In the genomic region with DNA sequence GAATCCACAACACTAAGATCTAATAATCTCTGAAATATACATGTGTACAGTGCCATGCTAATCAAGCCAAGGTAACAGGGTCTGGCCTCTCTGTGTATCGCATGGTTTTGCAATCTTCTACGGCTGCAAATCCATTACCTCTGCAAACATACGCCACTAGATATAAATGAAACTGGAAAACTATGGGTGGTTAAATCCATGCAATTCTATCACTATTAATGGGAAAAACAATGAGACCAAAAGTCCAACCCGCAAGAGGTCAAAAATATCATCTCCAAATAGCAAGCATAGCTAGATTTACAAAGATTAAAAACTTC, we compare ENCODE assay signal across 21 cellular contexts. TPM values are rescaled to one million over a fixed set of nuclear protein-coding genes. Genes with fewer than 3 reads are reported as not detected.
DNase-seq lines count a peak whose midpoint lies in the region; ATAC-seq and TF ChIP-seq lines count a peak whose summit lies in the region.
"Had no signal": no experiment of that assay in that cellular context is flagged by ENCODE, and none has a peak within 500 bp of the region (broad histone marks: within the 10 kb centered on the region; RNA-seq: fewer than 3 reads in every experiment).

No MANE protein-coding gene starts in this region.

- H3K4me1 ChIP-seq in PC-3 (ENCODE audit: insufficient read depth, low read length) (peaks cover 20% of the 10 kb centered on the region), fibroblast of lung (ENCODE audit: control insufficient read depth, extremely low read depth, insufficient read depth, low read length) (peaks cover 9% of the 10 kb centered on the region), osteoblast (ENCODE audit: insufficient read depth, low read length) (peaks cover 11% of the 10 kb centered on the region)
- H3K4me1 ChIP-seq: Peyer's patch, spleen, upper lobe of right lung had no signal

- DNase-seq in HFFc6 (no peak), PC-3 (no peak), fibroblast of lung (ENCODE audit: low read depth in 2 of 2) (no peak), osteoblast (ENCODE audit: insufficient read length, low spot score, missing footprints) (no peak)
- no peak for DNase-seq in stimulated activated CD4-positive, alpha-beta T cell treated with anti-CD3 and anti-CD28 coated beads, Interleukin-1b, Interleukin-23, amount 100 ng/mL, for 48 hours
- DNase-seq: activated B cell treated with CpG ODN at 0.5 μM for 24 hours; activated naive CD4-positive, alpha-beta T cell treated with Interleukin-2 at 50 U/mL for 16 hours; activated T-cell treated with anti-CD3 and anti-CD28 coated beads, Interleukin-2, amount 50 U/mL, for 24 hours; CD8-positive, alpha-beta T cell; cerebellar nuclear complex; DMS79 treated with DMSO at 0.1 percent for 48 hours; effector CD8-positive, alpha-beta T cell; left cardiac atrium; midbrain; Peyer's patch; spleen; upper lobe of right lung had no signal

- peak overlapping the region; percentile 23; the same call in 1 of the 2 replicates for H3K9ac ChIP-seq in PC-3 (ENCODE audit: low read length)
- H3K9ac ChIP-seq in fibroblast of lung (ENCODE audit: insufficient read depth, low read length): no peak overlapping the region

- peak overlapping the region; percentile 70; the same call in 1 of the 2 replicates for H3K4me3 Mint-ChIP-seq in HFFc6
- H3K4me3 Mint-ChIP-seq: activated B cell treated with CpG ODN at 0.5 μM for 24 hours; activated T-cell treated with anti-CD3 and anti-CD28 coated beads, Interleukin-2, amount 50 U/mL, for 24 hours; CD8-positive, alpha-beta T cell; neural crest cell had no signal

- intact Hi-C loops in PC-3 (cut with micrococcal nuclease): no loop called here

- no peaks in the 10 kb centered on the region for H3K27me3 ChIP-seq in PC-3 (ENCODE audit: low read length)
- H3K27me3 ChIP-seq in fibroblast of lung (ENCODE audit: control insufficient read depth, insufficient read depth, low read length): no peaks in the 10 kb centered on the region
- H3K27me3 ChIP-seq in osteoblast (ENCODE audit: insufficient read depth, low read length): no peaks in the 10 kb centered on the region
- H3K27me3 ChIP-seq: Peyer's patch, spleen, upper lobe of right lung had no signal

- TF ChIP-seq CTCF in HFFc6 (IDR thresholded peaks at IDR 0.05) (no peak), PC-3 (conservative IDR thresholded peaks at IDR 0.05; ENCODE audit: low read depth, low read length) (no peak), fibroblast of lung (conservative IDR thresholded peaks at IDR 0.05 in 1 of 2, IDR thresholded peaks at IDR 0.05 in 1 of 2; ENCODE audit: low read depth in 1 of 2, low read length in 2 of 2) (no peak), osteoblast (IDR thresholded peaks at IDR 0.05; ENCODE audit: extremely low read depth, low read depth, low read length) (no peak)

- CTCF ChIA-PET in PC-3 (lab: Charles Lee): interaction anchor here (0.5 to 1.0 kb wide), 3 partner anchors 13 to 25 kb away, joined by 3 to 6 read pairs (median 3); partner anchors contain the start of gene SGCE

- ATAC-seq in PC-3 (no peak), GM19397 (IDR thresholded peaks at IDR 0.05; ENCODE audit: unreplicated experiment) (no peak), HG03159 (IDR thresholded peaks at IDR 0.05; ENCODE audit: unreplicated experiment) (no peak), GM19328 (IDR thresholded peaks at IDR 0.05; ENCODE audit: unreplicated experiment) (no peak)
- ATAC-seq: CD8-positive, alpha-beta T cell; upper lobe of right lung had no signal

- no peaks in the 10 kb centered on the region for H3K36me3 ChIP-seq in PC-3 (ENCODE audit: low read depth, low read length)
- no peaks in the 10 kb centered on the region for H3K36me3 ChIP-seq in fibroblast of lung (ENCODE audit: control insufficient read depth, insufficient read depth, low read length)
- no peaks in the 10 kb centered on the region for H3K36me3 ChIP-seq in osteoblast (ENCODE audit: insufficient read depth, low read length)
- H3K36me3 ChIP-seq: Peyer's patch, spleen, upper lobe of right lung had no signal

- no peaks in the 10 kb centered on the region for H3F3A ChIP-seq in PC-3 (ENCODE audit: low read length, unreplicated experiment)

- H2AFZ ChIP-seq in PC-3 (ENCODE audit: low read length) (no peak overlapping the region), fibroblast of lung (ENCODE audit: low read length) (no peak overlapping the region), osteoblast (ENCODE audit: low read length) (no peak overlapping the region)

- peaks cover 33% of the 10 kb centered on the region for H3K4me1 Mint-ChIP-seq in HFFc6 (ENCODE audit: low read depth)
- H3K4me1 Mint-ChIP-seq: activated B cell treated with CpG ODN at 0.5 μM for 24 hours had no signal

- H4K20me1 ChIP-seq in PC-3 (ENCODE audit: low read length) (no peaks in the 10 kb centered on the region), fibroblast of lung (ENCODE audit: control insufficient read depth, extremely low read depth, insufficient read depth, low read length) (no peaks in the 10 kb centered on the region), osteoblast (ENCODE audit: insufficient read depth, low read length) (peaks cover 4% of the 10 kb centered on the region)

- BruUV-seq in PC-3 (replicated peaks; lab: Mats Ljungman, UMichigan): no TSS peak

- H3K9me3 ChIP-seq in PC-3 (ENCODE audit: low read length): no peaks in the 10 kb centered on the region
- no peaks in the 10 kb centered on the region for H3K9me3 ChIP-seq in fibroblast of lung (ENCODE audit: control insufficient read depth, insufficient read depth, low read depth, low read length)
- no peaks in the 10 kb centered on the region for H3K9me3 ChIP-seq in osteoblast (ENCODE audit: low read depth, low read length)
- H3K9me3 ChIP-seq: Peyer's patch, spleen, upper lobe of right lung had no signal

- no peaks in the 10 kb centered on the region for H3K27me3 Mint-ChIP-seq in HFFc6 (ENCODE audit: insufficient read depth)

- POLR2A ChIA-PET in PC-3 (lab: Charles Lee; ENCODE audit: unreplicated experiment): interaction anchor here (0.6 kb wide), 2 partner anchors 14 to 25 kb away, joined by 4 read pairs; no protein-coding TSS in a partner anchor

- H3K79me2 ChIP-seq in PC-3 (ENCODE audit: low read length): peaks cover 22% of the 10 kb centered on the region; the same call in 1 of the 2 replicates
- H3K79me2 ChIP-seq in fibroblast of lung (ENCODE audit: control insufficient read depth, insufficient read depth, low read length): peaks cover 6% of the 10 kb centered on the region
- H3K79me2 ChIP-seq in osteoblast (ENCODE audit: insufficient read depth, low read length): peaks cover 26% of the 10 kb centered on the region

- no peaks in the 10 kb centered on the region for H3K9me3 Mint-ChIP-seq in HFFc6
- H3K9me3 Mint-ChIP-seq: activated B cell treated with CpG ODN at 0.5 μM for 24 hours; activated T-cell treated with anti-CD3 and anti-CD28 coated beads, Interleukin-2, amount 50 U/mL, for 24 hours; CD8-positive, alpha-beta T cell; neural crest cell had no signal

- peak overlapping the region; percentile 90 for H3K27ac Mint-ChIP-seq in HFFc6
- H3K27ac Mint-ChIP-seq: activated B cell treated with CpG ODN at 0.5 μM for 24 hours; activated T-cell treated with anti-CD3 and anti-CD28 coated beads, Interleukin-2, amount 50 U/mL, for 24 hours; CD8-positive, alpha-beta T cell had no signal

- H3K4me2 ChIP-seq in PC-3 (ENCODE audit: low read length): peak overlapping the region; percentile 75
- peak overlapping the region; percentile 39 for H3K4me2 ChIP-seq in fibroblast of lung (ENCODE audit: extremely low read depth, insufficient read depth, low read length)
- peak overlapping the region; percentile 70 for H3K4me2 ChIP-seq in osteoblast (ENCODE audit: insufficient read depth, low read length)

- H3K9me2 ChIP-seq in PC-3 (replicated peaks; ENCODE audit: low read length): no peaks in the 10 kb centered on the region

- H3K36me3 Mint-ChIP-seq in HFFc6 (ENCODE audit: low read depth): no peaks in the 10 kb centered on the region
- H3K36me3 Mint-ChIP-seq: CD8-positive, alpha-beta T cell had no signal

- H3K4me3 ChIP-seq in PC-3 (ENCODE audit: low read length) (peak overlapping the region; percentile 41; the same call in 1 of the 2 replicates), fibroblast of lung (replicated peaks in 1 of 4; ENCODE audit: control extremely low read depth in 1 of 4, insufficient read depth in 1 of 4, low read depth in 3 of 4, low read length in 4 of 4) (no peak overlapping the region), osteoblast (ENCODE audit: insufficient read depth, low read length) (peak overlapping the region; percentile 33)
- H3K4me3 ChIP-seq: Peyer's patch, spleen, upper lobe of right lung had no signal

- peak overlapping the region; percentile 62 for H3K27ac ChIP-seq in PC-3 (ENCODE audit: low read length)
- no peak overlapping the region for H3K27ac ChIP-seq in fibroblast of lung (ENCODE audit: insufficient read depth, low read length)
- peak overlapping the region; percentile 68 for H3K27ac ChIP-seq in osteoblast (ENCODE audit: low read depth, low read length)
- H3K27ac ChIP-seq: Peyer's patch, spleen, upper lobe of right lung had no signal

RNA-seq across cellular contexts. Expression of gene SGCE, which starts 22.9 kb away (rescaled TPM):
- 10 to 100 TPM; 30.2 to 52.7 (median 49.0) TPM for total RNA-seq in HFFc6 (2021; fragmentation: NEBNext Ultra II Directional; extraction: Animal tissue kit (Norgen Biotek cat#: 25700))
- total RNA-seq in PC-3 (2014; rRNA removed) (30.4 and 31.5 TPM in 2 replicates), fibroblast of lung (93.2 and 106 TPM in 2 replicates), osteoblast (59.8 and 60.8 TPM in 2 replicates)
- 72.3 and 184 TPM in 2 replicates for polyA plus RNA-seq in fibroblast of lung
- 43.4 and 92.7 TPM in 2 replicates for polyA plus RNA-seq in fibroblast of lung (2012)
- 17.9 and 19.9 TPM in 2 replicates for polyA minus RNA-seq in fibroblast of lung (ENCODE audit: low replicate concordance)

Comparison
In these comparisons a context has a peak if more than half of its experiments do, and no peak if none do; other contexts are left out.
1. H3K4me3 ChIP-seq: peak in PC-3 (single experiment) and osteoblast (single experiment); none in fibroblast of lung (0 of 4).
2. Peak in every context shown above with its lines, with median percentiles within 50 percentile points of each other: H3K4me2 ChIP-seq.